20 cellular contexts compared by ENCODE assay signal in the genomic region with DNA sequence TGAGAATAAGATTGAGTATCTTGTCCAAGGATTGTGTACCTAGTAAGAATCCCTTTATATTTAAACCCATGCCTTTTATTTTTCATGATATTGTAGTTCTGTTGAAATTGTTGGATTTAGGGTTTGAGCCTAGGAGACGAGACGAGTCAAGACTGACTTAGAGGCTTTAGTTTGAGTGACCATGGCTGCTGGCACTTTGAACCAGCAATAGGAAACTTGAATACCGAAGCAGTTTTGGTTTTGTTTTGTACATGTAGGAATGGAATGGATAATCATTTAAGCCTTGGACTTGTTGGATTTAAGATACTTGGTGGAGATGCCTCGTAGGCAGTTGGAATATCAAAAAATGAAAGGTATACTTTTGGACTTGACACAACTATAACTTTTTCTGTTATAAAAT.
"Had no signal": no experiment of that assay in that cellular context is flagged by ENCODE, and none has a peak within 500 bp of the region (broad histone marks: within the 10 kb centered on the region; RNA-seq: fewer than 3 reads in every experiment).

No MANE protein-coding gene starts in this region.

- ATAC-seq: activated T-cell treated with anti-CD3 and anti-CD28 coated beads, Interleukin-2, amount 50 U/mL, for 4 hours; heart right ventricle; mucosa of descending colon; natural killer cell; right cardiac atrium; stimulated activated effector memory CD8-positive, alpha-beta T cell treated with anti-CD3 and anti-CD28 coated beads, Interleukin-12 subunit alpha, Interleukin-12 subunit beta, amount 100 ng/mL, for 72 hours had no signal

- H3K36me3 ChIP-seq: heart right ventricle, prostate gland, upper lobe of left lung had no signal

- H3K27ac ChIP-seq: prostate gland, testis, upper lobe of left lung, VCaP had no signal

- H3K4me1 Mint-ChIP-seq: central memory CD8-positive, alpha-beta T cell; memory B cell; natural killer cell; stimulated activated effector memory CD8-positive, alpha-beta T cell treated with anti-CD3 and anti-CD28 coated beads, Interleukin-12 subunit alpha, Interleukin-12 subunit beta, amount 100 ng/mL, for 72 hours had no signal

- H3K9me3 ChIP-seq: heart right ventricle, mucosa of descending colon, prostate gland, testis, upper lobe of left lung had no signal

- DNase-seq: activated CD4-positive, alpha-beta T cell treated with anti-CD3 and anti-CD28 coated beads, Interleukin-2, amount 50 U/mL, for 1 hour; activated CD4-positive, CD25-positive, alpha-beta regulatory T cell treated with anti-CD3 and anti-CD28 coated beads, Interleukin-2, amount 50 U/mL, for 72 hours; activated CD8-positive, alpha-beta memory T cell treated with anti-CD3 and anti-CD28 coated beads, Interleukin-2, amount 50 U/mL, for 4 hours; activated naive CD4-positive, alpha-beta T cell treated with anti-CD3 and anti-CD28 coated beads for 36 hours; activated T-cell treated with anti-CD3 and anti-CD28 coated beads, Interleukin-2, amount 50 U/mL, for 4 hours; aorta; heart right ventricle; mucosa of descending colon; natural killer cell; right cardiac atrium; stimulated activated CD4-positive, alpha-beta T cell treated with anti-CD3 and anti-CD28 coated beads, Interleukin-4, amount 100 ng/mL, for 24 hours; T-helper 2 cell; testis; upper lobe of left lung had no signal

- H3K9me3 Mint-ChIP-seq: activated naive CD4-positive, alpha-beta T cell treated with anti-CD3 and anti-CD28 coated beads for 36 hours; activated T-cell treated with anti-CD3 and anti-CD28 coated beads, Interleukin-2, amount 50 U/mL, for 4 hours; central memory CD8-positive, alpha-beta T cell; memory B cell; stimulated activated effector memory CD8-positive, alpha-beta T cell treated with anti-CD3 and anti-CD28 coated beads, Interleukin-12 subunit alpha, Interleukin-12 subunit beta, amount 100 ng/mL, for 72 hours had no signal

- H3K27ac Mint-ChIP-seq: activated naive CD4-positive, alpha-beta T cell treated with anti-CD3 and anti-CD28 coated beads for 36 hours; memory B cell; natural killer cell; stimulated activated effector memory CD8-positive, alpha-beta T cell treated with anti-CD3 and anti-CD28 coated beads, Interleukin-12 subunit alpha, Interleukin-12 subunit beta, amount 100 ng/mL, for 72 hours had no signal

- H3K27me3 Mint-ChIP-seq: central memory CD8-positive, alpha-beta T cell; memory B cell had no signal

- H3K4me3 Mint-ChIP-seq: activated naive CD4-positive, alpha-beta T cell treated with anti-CD3 and anti-CD28 coated beads for 36 hours; activated T-cell treated with anti-CD3 and anti-CD28 coated beads, Interleukin-2, amount 50 U/mL, for 4 hours; central memory CD8-positive, alpha-beta T cell; memory B cell; natural killer cell; stimulated activated effector memory CD8-positive, alpha-beta T cell treated with anti-CD3 and anti-CD28 coated beads, Interleukin-12 subunit alpha, Interleukin-12 subunit beta, amount 100 ng/mL, for 72 hours had no signal

- H3K4me1 ChIP-seq: prostate gland, upper lobe of left lung had no signal

- H3K36me3 Mint-ChIP-seq: memory B cell; natural killer cell; stimulated activated effector memory CD8-positive, alpha-beta T cell treated with anti-CD3 and anti-CD28 coated beads, Interleukin-12 subunit alpha, Interleukin-12 subunit beta, amount 100 ng/mL, for 72 hours had no signal

- H3K27me3 ChIP-seq: heart right ventricle, testis, upper lobe of left lung had no signal

- H3K4me3 ChIP-seq: coronary artery, heart right ventricle, mucosa of descending colon, prostate gland, testis, upper lobe of left lung had no signal
